Comparison of ENCODE assay signal across 15 cellular contexts in genomic region chr4:185399466-185399865, GRCh38. TPM values are rescaled to one million over a fixed set of nuclear protein-coding genes. Genes with fewer than 3 reads are reported as not detected.
DNase-seq lines count a peak whose midpoint lies in the region; ATAC-seq and TF ChIP-seq lines count a peak whose summit lies in the region.
"Had no signal": no experiment of that assay in that cellular context is flagged by ENCODE, and none has a peak within 500 bp of the region (broad histone marks: within the 10 kb centered on the region; RNA-seq: fewer than 3 reads in every experiment).

No MANE protein-coding gene starts in this region.

- TF ChIP-seq CTCF in left ventricle myocardium inferior (IDR thresholded peaks at IDR 0.05; ENCODE audit: borderline replicate concordance) (no peak), chondrocyte (IDR thresholded peaks at IDR 0.05) (no peak), WERI-Rb-1 (IDR thresholded peaks at IDR 0.05; ENCODE audit: low read depth, low read length) (no peak), Caco-2 (IDR thresholded peaks at IDR 0.05; ENCODE audit: insufficient read depth in 1 of 2, low read depth in 1 of 2, low read length in 1 of 2, severe bottlenecking in 1 of 2, unreplicated experiment in 1 of 2) (no peak)

- ATAC-seq in left ventricle myocardium superior (no peak), GM18858 (IDR thresholded peaks at IDR 0.05; ENCODE audit: unreplicated experiment) (no peak)
- ATAC-seq in stimulated activated naive B cell treated with anti-CD40 and anti-IgM and Interleukin-4, amounts not matched to agents 10 μg/mL and 1 μg/mL and 100 μg/mL, for 72 hours (replicated peaks), result no peak
- ATAC-seq: heart left ventricle had no signal

- CTCF ChIA-PET in Caco-2 (lab: Charles Lee), result no interaction called here

- H3K9me3 Mint-ChIP-seq in chondrocyte (ENCODE audit: low read depth) (no peaks in the 10 kb centered on the region), Caco-2 (ENCODE audit: unreplicated experiment) (no peaks in the 10 kb centered on the region)
- no peaks in the 10 kb centered on the region for H3K9me3 Mint-ChIP-seq in stimulated activated naive B cell treated with anti-CD40 and anti-IgM and Interleukin-4, amounts not matched to agents 10 μg/mL and 1 μg/mL and 100 μg/mL, for 72 hours

- DNase-seq in left ventricle myocardium inferior, result no peak
- no peak for DNase-seq in left ventricle myocardium superior
- DNase-seq in chondrocyte (ENCODE audit: low spot score), result no peak
- no peak for DNase-seq in WERI-Rb-1
- no peak for DNase-seq in Caco-2
- no peak for DNase-seq in stimulated activated naive B cell treated with anti-CD40 and anti-IgM and Interleukin-4, amounts not matched to agents 10 μg/mL and 1 μg/mL and 100 μg/mL, for 72 hours
- DNase-seq: activated gamma-delta T cell treated with Interleukin-2 at 50 U/mL for 16 hours, H9, heart left ventricle, NCI-H510A, Right ventricle myocardium superior, T1000 had no signal

- H3K36me3 Mint-ChIP-seq in chondrocyte (ENCODE audit: low read depth) (peaks cover 19% of the 10 kb centered on the region), Caco-2 (ENCODE audit: insufficient read depth, unreplicated experiment) (peaks cover 18% of the 10 kb centered on the region)
- H3K36me3 Mint-ChIP-seq in stimulated activated naive B cell treated with anti-CD40 and anti-IgM and Interleukin-4, amounts not matched to agents 10 μg/mL and 1 μg/mL and 100 μg/mL, for 72 hours, result peaks cover 8 to 20% of the 10 kb centered on the region in 2 donors

- BruUV-seq in Caco-2 (replicated peaks; lab: Mats Ljungman, UMichigan), result no TSS peak

- no peaks in the 10 kb centered on the region for H3K27me3 Mint-ChIP-seq in chondrocyte (ENCODE audit: low read depth)
- no peaks in the 10 kb centered on the region for H3K27me3 Mint-ChIP-seq in Caco-2 (ENCODE audit: insufficient read depth, unreplicated experiment)
- no peaks in the 10 kb centered on the region for H3K27me3 Mint-ChIP-seq in stimulated activated naive B cell treated with anti-CD40 and anti-IgM and Interleukin-4, amounts not matched to agents 10 μg/mL and 1 μg/mL and 100 μg/mL, for 72 hours

- peaks cover 56% of the 10 kb centered on the region for H3K4me1 Mint-ChIP-seq in chondrocyte (ENCODE audit: low read depth)
- H3K4me1 Mint-ChIP-seq in Caco-2 (ENCODE audit: low read depth, unreplicated experiment), result peaks cover 5% of the 10 kb centered on the region
- peaks cover 7 to 27% of the 10 kb centered on the region in 2 donors for H3K4me1 Mint-ChIP-seq in stimulated activated naive B cell treated with anti-CD40 and anti-IgM and Interleukin-4, amounts not matched to agents 10 μg/mL and 1 μg/mL and 100 μg/mL, for 72 hours

- POLR2A ChIA-PET in Caco-2 (lab: Charles Lee), result no interaction called here

- no peaks in the 10 kb centered on the region for H3K27me3 ChIP-seq in left ventricle myocardium inferior (ENCODE audit: low read depth)
- no peaks in the 10 kb centered on the region for H3K27me3 ChIP-seq in muscle layer of duodenum (ENCODE audit: low read depth, low read length)
- no peaks in the 10 kb centered on the region for H3K27me3 ChIP-seq in WERI-Rb-1 (ENCODE audit: insufficient read depth, low read depth, severe bottlenecking)
- H3K27me3 ChIP-seq in Caco-2 (replicated peaks; ENCODE audit: control insufficient read depth, insufficient read depth, low read length), result no peaks in the 10 kb centered on the region
- H3K27me3 ChIP-seq: heart left ventricle had no signal

- peak overlapping the region; percentile 17 for H3K27ac Mint-ChIP-seq in chondrocyte (ENCODE audit: unreplicated experiment)
- no peak overlapping the region for H3K27ac Mint-ChIP-seq in Caco-2 (ENCODE audit: unreplicated experiment)
- no peak overlapping the region for H3K27ac Mint-ChIP-seq in stimulated activated naive B cell treated with anti-CD40 and anti-IgM and Interleukin-4, amounts not matched to agents 10 μg/mL and 1 μg/mL and 100 μg/mL, for 72 hours
- H3K27ac Mint-ChIP-seq: H9 had no signal

- no peaks in the 10 kb centered on the region for H3K9me3 ChIP-seq in left ventricle myocardium inferior (replicated peaks)
- no peaks in the 10 kb centered on the region for H3K9me3 ChIP-seq in muscle layer of duodenum (ENCODE audit: control insufficient read depth in 1 of 2, low read length in 2 of 2)
- H3K9me3 ChIP-seq in WERI-Rb-1 (ENCODE audit: severe bottlenecking), result no peaks in the 10 kb centered on the region
- no peaks in the 10 kb centered on the region for H3K9me3 ChIP-seq in Caco-2
- H3K9me3 ChIP-seq: heart left ventricle had no signal

- H3K27ac ChIP-seq in left ventricle myocardium inferior (replicated peaks) (no peak overlapping the region), muscle layer of duodenum (ENCODE audit: low read length) (peak overlapping the region; percentile 11), WERI-Rb-1 (no peak overlapping the region)
- H3K27ac ChIP-seq: KMS-11 had no signal

- H3K36me3 ChIP-seq in left ventricle myocardium inferior (peaks cover 55% of the 10 kb centered on the region), muscle layer of duodenum (ENCODE audit: control insufficient read depth in 1 of 2, insufficient read depth in 2 of 2, low read length in 2 of 2) (peaks cover 20 to 43% of the 10 kb centered on the region in 2 donors), WERI-Rb-1 (peaks cover 36% of the 10 kb centered on the region), Caco-2 (ENCODE audit: control insufficient read depth, insufficient read depth, low read length) (no peaks in the 10 kb centered on the region)

- H3K4me1 ChIP-seq in left ventricle myocardium inferior, result peaks cover 56% of the 10 kb centered on the region
- H3K4me1 ChIP-seq in muscle layer of duodenum (ENCODE audit: control insufficient read depth in 1 of 2, insufficient read depth in 2 of 2, low read length in 2 of 2), result peaks cover 0 to 18% of the 10 kb centered on the region in 2 donors
- no peaks in the 10 kb centered on the region for H3K4me1 ChIP-seq in Caco-2

- peak overlapping the region; percentile 32 for H3K4me3 Mint-ChIP-seq in chondrocyte (ENCODE audit: unreplicated experiment)
- H3K4me3 Mint-ChIP-seq in Caco-2 (ENCODE audit: unreplicated experiment), result no peak overlapping the region
- no peak overlapping the region for H3K4me3 Mint-ChIP-seq in stimulated activated naive B cell treated with anti-CD40 and anti-IgM and Interleukin-4, amounts not matched to agents 10 μg/mL and 1 μg/mL and 100 μg/mL, for 72 hours
- H3K4me3 Mint-ChIP-seq: H9 had no signal

- H3K4me3 ChIP-seq in left ventricle myocardium inferior, result peak overlapping the region; percentile 1
- H3K4me3 ChIP-seq in muscle layer of duodenum (ENCODE audit: low read depth in 1 of 2, low read length in 2 of 2), result no peak overlapping the region
- H3K4me3 ChIP-seq in WERI-Rb-1 (ENCODE audit: low read depth, low read length), result no peak overlapping the region
- H3K4me3 ChIP-seq in Caco-2 (ENCODE audit: low read depth, low read length), result no peak overlapping the region
- H3K4me3 ChIP-seq: heart left ventricle had no signal

- intact Hi-C loops in left ventricle myocardium inferior (cut with micrococcal nuclease), result no loop called here
- intact Hi-C loops in left ventricle myocardium superior (cut with micrococcal nuclease), result no loop called here
- intact Hi-C loops in Caco-2 (cut with micrococcal nuclease; ENCODE audit: unreplicated experiment), result loop anchor here (5.0 to 10.0 kb wide), 3 partner anchors 162 to 635 kb away; partner anchors contain the start of gene SLC25A4

RNA-seq across cellular contexts. Expression of gene ANKRD37, which starts 2.8 kb away (rescaled TPM):
- total RNA-seq in left ventricle myocardium inferior (18.0 TPM), left ventricle myocardium superior (15.2 TPM), chondrocyte (8.6 to 18.3 TPM (median 16.7 TPM) in 3 replicates), Caco-2 (2022) (2.4 and 3.6 TPM in 2 replicates)

RNA-seq across cellular contexts. Expression of gene LRP2BP, which starts 3.7 kb away (rescaled TPM):
- total RNA-seq in left ventricle myocardium inferior (2.8 TPM), left ventricle myocardium superior (2.4 TPM), chondrocyte (0.46 to 0.52 TPM (median 0.49 TPM) in 3 replicates), Caco-2 (2022) (0.20 and 0.46 TPM in 2 replicates)

RNA-seq across cellular contexts. Expression of gene UFSP2, which starts 26.3 kb away (rescaled TPM):
- total RNA-seq in left ventricle myocardium inferior (51.2 TPM), left ventricle myocardium superior (48.5 TPM), chondrocyte (25.2 to 35.0 TPM (median 33.0 TPM) in 3 replicates), Caco-2 (2022) (17.4 and 26.2 TPM in 2 replicates)
